8 cellular contexts compared by ENCODE assay signal in genomic region chr16:4734063-4734729, GRCh38. TPM values are rescaled to one million over a fixed set of nuclear protein-coding genes. Genes with fewer than 3 reads are reported as not detected.
DNase-seq lines count a peak whose midpoint lies in the region; FAIRE-seq and TF ChIP-seq lines count a peak whose summit lies in the region.

Gene ANKS3, minus strand, starts transcription at chr16:4734271. Its CDS starts 4,122 bp downstream, at chr16:4730149.
Gene DNAAF8, plus strand, starts transcription at chr16:4734537. Its CDS starts 1,978 bp downstream, at chr16:4736515.

- H3K23me2 ChIP-seq in H9 (ENCODE audit: insufficient read length, low read depth, low read length, poor library complexity, severe bottlenecking): peaks cover 9% of the 10 kb centered on the region

- peaks cover 3% of the 10 kb centered on the region for H3K79me1 ChIP-seq in H9 (ENCODE audit: insufficient read depth, low read depth, low read length, poor library complexity, severe bottlenecking)
- peaks cover 4% of the 10 kb centered on the region for H3K79me1 ChIP-seq in neuronal stem cell (ENCODE audit: low read depth, low read length)

- H3K36me3 Mint-ChIP-seq in H9 (ENCODE audit: insufficient read depth in 1 of 3, low read depth in 3 of 3): peaks cover 0 to 13% (median 13%) of the 10 kb centered on the region in 3 experiments; a peak in 5 of 7 replicates

- H4K91ac ChIP-seq in H9 (ENCODE audit: insufficient read length, low read depth, low read length): no peak within 1 kb of the TSS
- no peak within 1 kb of the TSS for H4K91ac ChIP-seq in neuronal stem cell (ENCODE audit: low read depth, low read length, poor library complexity)

- no peak within 1 kb of the TSS for H2BK20ac ChIP-seq in H9 (ENCODE audit: low read depth, low read length, poor library complexity, severe bottlenecking)

- no peak within 1 kb of the TSS for H2BK5ac ChIP-seq in H9 (ENCODE audit: insufficient read length, low read length)
- H2BK5ac ChIP-seq in neuronal stem cell (ENCODE audit: low read length): no peak within 1 kb of the TSS

- no peak within 1 kb of the TSS for H3K56ac ChIP-seq in H9 (ENCODE audit: insufficient read length, low read depth, low read length)

- H3K9me3 Mint-ChIP-seq in H9: no peaks in the 10 kb centered on the region; a peak in 1 of 5 replicates

- H3K4me3 ChIP-seq in neuronal stem cell (ENCODE audit: low read length in 2 of 2) (peak within 1 kb of the TSS; percentile 94 to 99), subcutaneous abdominal adipose tissue (ENCODE audit: low read depth in 1 of 5, low read length in 5 of 5) (peak within 1 kb of the TSS; percentile 81 to 95 (median 91))

- H3K14ac ChIP-seq in H9 (ENCODE audit: insufficient read depth, low read length) (no peak within 1 kb of the TSS), neuronal stem cell (ENCODE audit: low read length) (peak within 1 kb of the TSS; percentile 0)

- H3K27me3 ChIP-seq in H9 (ENCODE audit: insufficient read depth, low read length) (no peaks in the 10 kb centered on the region), neuronal stem cell (ENCODE audit: control insufficient read depth in 3 of 3, insufficient read depth in 3 of 3, low read depth in 1 of 3, low read length in 3 of 3) (no peaks in the 10 kb centered on the region), subcutaneous abdominal adipose tissue (ENCODE audit: control insufficient read depth in 5 of 5, insufficient read depth in 4 of 5, low read length in 5 of 5) (peaks cover 0 to 7% (median 0%) of the 10 kb centered on the region in 5 donors)

- peak within 1 kb of the TSS; percentile 92 to 97 for H3K4me3 Mint-ChIP-seq in H9

- FAIRE-seq in G401.6 (lab: Jason Lieb, UNC) (peak; percentile 92), frontal cortex (lab: Jason Lieb, UNC) (no peak)

- H3K4me1 ChIP-seq in H9 (ENCODE audit: insufficient read depth, low read length) (no peaks in the 10 kb centered on the region), neuronal stem cell (ENCODE audit: control insufficient read depth in 2 of 2, insufficient read depth in 1 of 2, low read depth in 1 of 2, low read length in 2 of 2) (peaks cover 0 to 3% of the 10 kb centered on the region in 2 donors), subcutaneous abdominal adipose tissue (ENCODE audit: control insufficient read depth in 5 of 5, insufficient read depth in 5 of 5, low read length in 5 of 5) (peaks cover 0 to 20% (median 19%) of the 10 kb centered on the region in 5 donors)

- H3K27me3 Mint-ChIP-seq in H9 (ENCODE audit: low read depth): peaks cover 4% of the 10 kb centered on the region

- peaks cover 4% of the 10 kb centered on the region; the same call in 1 of the 2 replicates for H3K79me2 ChIP-seq in H9 (ENCODE audit: insufficient read depth, low read length)

- H3K9ac ChIP-seq in H9 (ENCODE audit: extremely low read depth, insufficient read length, low read length): peak within 1 kb of the TSS; percentile 53
- peak within 1 kb of the TSS; percentile 92 for H3K9ac ChIP-seq in neuronal stem cell (ENCODE audit: low read depth, low read length, poor library complexity)
- H3K9ac ChIP-seq in subcutaneous abdominal adipose tissue (ENCODE audit: low read length in 5 of 5): peak within 1 kb of the TSS in 4 of 5 donors; percentile 84 to 95 (median 90)

- H3K23ac ChIP-seq in H9 (ENCODE audit: insufficient read length, low read depth, low read length) (no peak within 1 kb of the TSS), neuronal stem cell (ENCODE audit: low read depth, low read length, poor library complexity) (peak within 1 kb of the TSS; percentile 66)

- no CpG with 5 or more reads among the region's 70 CpGs for WGBS in H9 (ENCODE audit: extremely low coverage, insufficient read length, low lambda C conversion rate)
- no CpG with 5 or more reads among the region's 70 CpGs for WGBS in neuronal stem cell (ENCODE audit: extremely low coverage in 2 of 2, insufficient read length in 2 of 2, insufficient replicate concordance in 1 of 2), 2 donors

- no peak within 1 kb of the TSS for H3T11ph ChIP-seq in H9 (ENCODE audit: low read length)

- H2AK5ac ChIP-seq in H9 (ENCODE audit: insufficient read length, low read length) (no peak within 1 kb of the TSS), neuronal stem cell (ENCODE audit: low read depth, low read length) (no peak within 1 kb of the TSS)

- H3K9me3 ChIP-seq in H9 (ENCODE audit: control insufficient read depth, low read depth, low read length) (no peaks in the 10 kb centered on the region), neuronal stem cell (replicated peaks in 1 of 2; ENCODE audit: control insufficient read depth in 2 of 2, insufficient read depth in 1 of 2, low read depth in 1 of 2, low read length in 2 of 2) (no peaks in the 10 kb centered on the region), subcutaneous abdominal adipose tissue (ENCODE audit: control insufficient read depth in 5 of 5, low read length in 5 of 5) (no peaks in the 10 kb centered on the region)

- H2BK12ac ChIP-seq in H9 (ENCODE audit: insufficient read length, low read depth, low read length) (no peak within 1 kb of the TSS), neuronal stem cell (ENCODE audit: low read length) (no peak within 1 kb of the TSS)

- no peak within 1 kb of the TSS for H2BK15ac ChIP-seq in H9 (ENCODE audit: low read depth, low read length)
- no peak within 1 kb of the TSS for H2BK15ac ChIP-seq in neuronal stem cell (ENCODE audit: low read length)

- TF ChIP-seq CTCF in H9 (conservative IDR thresholded peaks at IDR 0.05): no peak

- no peaks in the 10 kb centered on the region for H4K20me1 ChIP-seq in H9 (ENCODE audit: control insufficient read depth, insufficient read depth, insufficient read length)

- no peak within 1 kb of the TSS for H2BK120ac ChIP-seq in H9 (ENCODE audit: low read depth, low read length, poor library complexity, severe bottlenecking)
- H2BK120ac ChIP-seq in neuronal stem cell (ENCODE audit: low read depth, low read length): no peak within 1 kb of the TSS

- H3K18ac ChIP-seq in H9 (ENCODE audit: insufficient read length, low read depth, low read length) (peak within 1 kb of the TSS; percentile 10), neuronal stem cell (ENCODE audit: low read length) (peak within 1 kb of the TSS; percentile 92)

- no peak within 1 kb of the TSS for H4K8ac ChIP-seq in H9 (replicated peaks; ENCODE audit: insufficient read length, low read depth, low read length)
- H4K8ac ChIP-seq in neuronal stem cell (ENCODE audit: low read depth, low read length): peak within 1 kb of the TSS; percentile 23

- DNase-seq in H9 (peak; percentile 98), M059J (ENCODE audit: low read depth) (peak; percentile 98), SIG-M5 treated with dmso at 0.1 percent for 504 hours (lab: John Stamatoyannopoulos, UW; ENCODE audit: unreplicated experiment) (peak; percentile 92), frontal cortex (ENCODE audit: low spot score in 2 of 2) (peak; percentile 95 to 97), neuronal stem cell (ENCODE audit: low spot score) (peak; percentile 90)
- DNase-seq in activated naive CD4-positive, alpha-beta T cell (lab: John Stamatoyannopoulos, UW): peak; percentile 47 to 75 (median 61)

- H3K4me1 Mint-ChIP-seq in H9: peaks cover 8 to 12% of the 10 kb centered on the region in 2 experiments

- H3K4me2 ChIP-seq in H9 (ENCODE audit: insufficient read depth, insufficient read length, low read length): peak within 1 kb of the TSS; percentile 94
- peak within 1 kb of the TSS; percentile 99 for H3K4me2 ChIP-seq in neuronal stem cell (ENCODE audit: insufficient read depth, low read length, poor library complexity, severe bottlenecking)

- H3K36me3 ChIP-seq in neuronal stem cell (replicated peaks in 1 of 2; ENCODE audit: control insufficient read depth in 2 of 2, insufficient read depth in 2 of 2, low read length in 2 of 2): peaks cover 7 to 24% of the 10 kb centered on the region in 2 donors
- peaks cover 0 to 13% (median 8%) of the 10 kb centered on the region in 5 donors for H3K36me3 ChIP-seq in subcutaneous abdominal adipose tissue (ENCODE audit: control insufficient read depth in 5 of 5, insufficient read depth in 5 of 5, low read length in 5 of 5)

- H3K27ac ChIP-seq in H9 (ENCODE audit: insufficient read length, low read depth, low read length) (no peak within 1 kb of the TSS), neuronal stem cell (replicated peaks; ENCODE audit: low read length) (peak within 1 kb of the TSS; percentile 86), subcutaneous abdominal adipose tissue (ENCODE audit: low read depth, low read length) (peak within 1 kb of the TSS; percentile 65)

- peak within 1 kb of the TSS; percentile 59 for H2AFZ ChIP-seq in H9 (ENCODE audit: low read length)
- peak within 1 kb of the TSS; percentile 95 for H2AFZ ChIP-seq in neuronal stem cell (ENCODE audit: low read length)

- H3K4ac ChIP-seq in H9 (ENCODE audit: low read depth, low read length) (no peak within 1 kb of the TSS), neuronal stem cell (ENCODE audit: low read length) (no peak within 1 kb of the TSS)

- H4K5ac ChIP-seq in H9 (ENCODE audit: insufficient read length, low read depth, low read length): no peak within 1 kb of the TSS

- H3K27ac Mint-ChIP-seq in H9: peak within 1 kb of the TSS; percentile 96 to 97 (median 96)

RNA-seq across cellular contexts. Expression of gene ANKS3, which starts in this region (rescaled TPM):
- total RNA-seq in H9 (2021) (27.3 and 32.0 TPM in 2 replicates), frontal cortex (26.1 TPM)
- 9.3 and 15.8 TPM in 2 replicates for total RNA-seq in M059J (2014; rRNA removed; shearing (Covaris generic))
- polyA plus RNA-seq in neuronal stem cell (2013, experiment 1 of 2): 10.9 TPM
- 11.0 TPM for polyA plus RNA-seq in neuronal stem cell (2013, experiment 2 of 2)

RNA-seq across cellular contexts. Expression of gene DNAAF8, which starts in this region (rescaled TPM):
- total RNA-seq in H9 (2021) (0.33 and 0.39 TPM in 2 replicates), frontal cortex (1.2 TPM)
- total RNA-seq in M059J (2014; rRNA removed; shearing (Covaris generic)): 0.81 and 1.4 TPM in 2 replicates
- 0.29 TPM for polyA plus RNA-seq in neuronal stem cell (2013, experiment 1 of 2)
- 0.17 TPM for polyA plus RNA-seq in neuronal stem cell (2013, experiment 2 of 2)
